In the genomic region with DNA sequence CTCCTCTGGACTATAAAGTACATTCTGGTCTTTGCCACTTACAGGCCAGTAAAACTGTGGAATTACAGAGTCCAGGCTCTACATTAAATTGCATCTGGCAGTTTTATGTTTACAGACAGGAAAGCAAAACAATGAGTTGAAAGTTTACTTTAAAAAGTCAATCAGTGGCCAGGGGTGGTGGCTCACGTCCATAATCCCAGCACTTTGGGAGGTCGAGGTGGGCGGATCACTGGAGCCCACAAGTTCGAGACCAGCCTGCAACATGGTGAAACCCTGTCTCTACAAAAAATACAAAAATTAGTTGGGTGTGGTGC, we compare ENCODE assay signal across 15 cellular contexts. TPM values are rescaled to one million over a fixed set of nuclear protein-coding genes. Genes with fewer than 3 reads are reported as not detected.
DNase-seq lines count a peak whose midpoint lies in the region; ATAC-seq and TF ChIP-seq lines count a peak whose summit lies in the region.
"Had no signal": no experiment of that assay in that cellular context is flagged by ENCODE, and none has a peak within 500 bp of the region (broad histone marks: within the 10 kb centered on the region; RNA-seq: fewer than 3 reads in every experiment).

No MANE protein-coding gene starts in this region.

- H3K9me2 ChIP-seq in hepatocyte (replicated peaks; ENCODE audit: insufficient read depth), result no peaks in the 10 kb centered on the region

- H2BK5ac ChIP-seq in neuronal stem cell (ENCODE audit: low read length), result no peak overlapping the region

- ATAC-seq in Panc1, result peak; percentile 51
- ATAC-seq: naive thymus-derived CD8-positive, alpha-beta T cell had no signal

- H3K36me3 ChIP-seq in A673 (ENCODE audit: insufficient read depth, low read length, poor library complexity, severe bottlenecking) (peaks cover 11% of the 10 kb centered on the region), Panc1 (ENCODE audit: control insufficient read depth, insufficient read depth, low read length) (peaks cover 34% of the 10 kb centered on the region), hepatocyte (replicated peaks; ENCODE audit: insufficient read depth, low read depth) (peaks cover 4% of the 10 kb centered on the region), neuronal stem cell (replicated peaks in 1 of 2; ENCODE audit: control insufficient read depth in 2 of 2, insufficient read depth in 2 of 2, low read length in 2 of 2) (peaks cover 3 to 26% of the 10 kb centered on the region in 2 donors), Peyer's patch (no peaks in the 10 kb centered on the region)

- no peak overlapping the region for H3K18ac ChIP-seq in neuronal stem cell (ENCODE audit: low read length)

- POLR2A ChIA-PET in A673 (lab: Charles Lee; ENCODE audit: low non-redundant PET) (no interaction called here), Panc1 (lab: Charles Lee) (interaction anchor here (0.6 kb wide), 1 partner anchor 131 kb away, joined by 6 read pairs; no protein-coding TSS in a partner anchor)

- no TSS peak for BruUV-seq in A673 (replicated peaks; lab: Mats Ljungman, UMichigan)
- no TSS peak for BruUV-seq in Panc1 (replicated peaks; lab: Mats Ljungman, UMichigan)

- no peak overlapping the region for H2AK5ac ChIP-seq in neuronal stem cell (ENCODE audit: low read depth, low read length)

- no peak overlapping the region for H3K4me3 ChIP-seq in A673 (ENCODE audit: low read depth, low read length, poor library complexity, severe bottlenecking)
- no peak overlapping the region for H3K4me3 ChIP-seq in Panc1 (ENCODE audit: low read depth in 2 of 2, low read length in 2 of 2)
- no peak overlapping the region for H3K4me3 ChIP-seq in hepatocyte
- no peak overlapping the region for H3K4me3 ChIP-seq in neuronal stem cell (ENCODE audit: low read length in 2 of 2)
- H3K4me3 ChIP-seq in Peyer's patch, result no peak overlapping the region

- no peaks in the 10 kb centered on the region for H3K9me3 ChIP-seq in A673 (ENCODE audit: low read depth, low read length, poor library complexity, severe bottlenecking)
- H3K9me3 ChIP-seq in Panc1 (ENCODE audit: control insufficient read depth, insufficient read depth, low read depth, low read length), result no peaks in the 10 kb centered on the region
- H3K9me3 ChIP-seq in hepatocyte (ENCODE audit: low read depth), result no peaks in the 10 kb centered on the region
- H3K9me3 ChIP-seq in neuronal stem cell (replicated peaks in 1 of 2; ENCODE audit: control insufficient read depth in 2 of 2, insufficient read depth in 1 of 2, low read depth in 1 of 2, low read length in 2 of 2), result no peaks in the 10 kb centered on the region
- H3K9me3 ChIP-seq in Peyer's patch, result no peaks in the 10 kb centered on the region
- H3K9me3 ChIP-seq: Caco-2 had no signal

- H2AFZ ChIP-seq in hepatocyte, result no peak overlapping the region
- no peak overlapping the region for H2AFZ ChIP-seq in neuronal stem cell (ENCODE audit: low read length)

- CTCF ChIA-PET in A673 (lab: Charles Lee) (interaction anchor here (1.0 to 1.3 kb wide), 3 partner anchors 33 to 280 kb away, joined by 3 to 6 read pairs (median 6); no protein-coding TSS in a partner anchor), Panc1 (lab: Charles Lee) (no interaction called here)

- no peak overlapping the region for H2BK12ac ChIP-seq in neuronal stem cell (ENCODE audit: low read length)

- H3K4me2 ChIP-seq in hepatocyte, result no peak overlapping the region
- no peak overlapping the region for H3K4me2 ChIP-seq in neuronal stem cell (ENCODE audit: insufficient read depth, low read length, poor library complexity, severe bottlenecking)

- no peaks in the 10 kb centered on the region for H4K20me1 ChIP-seq in hepatocyte (ENCODE audit: insufficient read depth, poor library complexity, severe bottlenecking)

- peaks cover 35% of the 10 kb centered on the region for H3K79me2 ChIP-seq in hepatocyte

- no peak overlapping the region for H3K4ac ChIP-seq in neuronal stem cell (ENCODE audit: low read length)

- in situ Hi-C loops in Panc1 (cut with HindIII; ENCODE audit: low pct_unique_long_range_greater_than_20kb, low sequenced_read_pairs), result no loop called here

- no peak for DNase-seq in A673 (ENCODE audit: low spot score)
- no peak for DNase-seq in Panc1 (ENCODE audit: low read depth, low spot score)
- no peak for DNase-seq in hepatocyte (ENCODE audit: low spot score)
- no peak for DNase-seq in neuronal stem cell (ENCODE audit: low spot score)
- DNase-seq in NCI-H510A treated with DMSO at 0.1 percent for 48 hours (lab: John Stamatoyannopoulos, UW), result no peak
- DNase-seq in Peyer's patch, result no peak
- no peak for DNase-seq in NCI-H2196 treated with DMSO at 0.1 percent for 48 hours (lab: John Stamatoyannopoulos, UW; ENCODE audit: unreplicated experiment)
- no peak for DNase-seq in NCI-H2227 (lab: John Stamatoyannopoulos, UW; ENCODE audit: unreplicated experiment)
- DNase-seq: activated gamma-delta T cell treated with Interleukin-2 at 50 U/mL for 16 hours; Caco-2; endodermal cell; naive thymus-derived CD8-positive, alpha-beta T cell; NCI-H226; stimulated activated naive CD4-positive, alpha-beta T cell had no signal

- no peaks in the 10 kb centered on the region for H3K27me3 ChIP-seq in A673 (replicated peaks; ENCODE audit: insufficient read depth, low read depth, low read length, poor library complexity)
- H3K27me3 ChIP-seq in Panc1 (ENCODE audit: control insufficient read depth, insufficient read depth, low read length), result no peaks in the 10 kb centered on the region
- no peaks in the 10 kb centered on the region for H3K27me3 ChIP-seq in hepatocyte
- no peaks in the 10 kb centered on the region for H3K27me3 ChIP-seq in neuronal stem cell (ENCODE audit: control insufficient read depth in 3 of 3, insufficient read depth in 3 of 3, low read depth in 1 of 3, low read length in 3 of 3)
- H3K27me3 ChIP-seq in Peyer's patch, result no peaks in the 10 kb centered on the region

- peak overlapping the region; percentile 24 for H2BK120ac ChIP-seq in neuronal stem cell (ENCODE audit: low read depth, low read length)

- TF ChIP-seq CTCF in A673 (conservative IDR thresholded peaks at IDR 0.05; ENCODE audit: low read depth, low read length) (no peak), Panc1 (IDR thresholded peaks at IDR 0.05) (no peak), hepatocyte (IDR thresholded peaks at IDR 0.05; ENCODE audit: poor library complexity) (no peak), Peyer's patch (IDR thresholded peaks at IDR 0.05) (no peak)

- peaks cover 19% of the 10 kb centered on the region for H3K4me1 ChIP-seq in A673 (ENCODE audit: insufficient read depth, low read length, poor library complexity, severe bottlenecking)
- peaks cover 60% of the 10 kb centered on the region for H3K4me1 ChIP-seq in Panc1 (ENCODE audit: control insufficient read depth, insufficient read depth, low read length)
- H3K4me1 ChIP-seq in hepatocyte (ENCODE audit: insufficient read depth), result peaks cover 13% of the 10 kb centered on the region
- H3K4me1 ChIP-seq in neuronal stem cell (ENCODE audit: control insufficient read depth in 2 of 2, insufficient read depth in 1 of 2, low read depth in 1 of 2, low read length in 2 of 2), result peaks cover 6 to 9% of the 10 kb centered on the region in 2 donors
- H3K4me1 ChIP-seq in Peyer's patch, result peaks cover 0 to 11% (median 0%) of the 10 kb centered on the region in 4 donors
- H3K4me1 ChIP-seq: Caco-2 had no signal

- peak overlapping the region; percentile 18 for H3K27ac ChIP-seq in A673 (ENCODE audit: low read depth, low read length, poor library complexity, severe bottlenecking)
- H3K27ac ChIP-seq in Panc1 (ENCODE audit: low read length), result peak overlapping the region; percentile 100
- H3K27ac ChIP-seq in hepatocyte, result peak overlapping the region; percentile 64
- no peak overlapping the region for H3K27ac ChIP-seq in neuronal stem cell (replicated peaks; ENCODE audit: low read length)
- H3K27ac ChIP-seq in Peyer's patch, result peak overlapping the region in 1 of 4 donors; percentile 46

- no peak for TF ChIP-seq POLR2A in Peyer's patch (IDR thresholded peaks at IDR 0.05)

- no peak overlapping the region for H2BK15ac ChIP-seq in neuronal stem cell (ENCODE audit: low read length)

- no peak overlapping the region for H3K23ac ChIP-seq in neuronal stem cell (ENCODE audit: low read depth, low read length, poor library complexity)

- no peak overlapping the region for H3K14ac ChIP-seq in neuronal stem cell (ENCODE audit: low read length)

- intact Hi-C loops in A673 (cut with micrococcal nuclease; ENCODE audit: unreplicated experiment), result no loop called here
- intact Hi-C loops in Panc1 (cut with micrococcal nuclease; ENCODE audit: unreplicated experiment), result no loop called here

- 39% methylated on average over 4 of the region's 4 CpGs for WGBS in hepatocyte (ENCODE audit: low lambda C conversion rate, missing lambda C conversion rate)
- no CpG with 5 or more reads among the region's 4 CpGs for WGBS in neuronal stem cell (ENCODE audit: extremely low coverage in 2 of 2, insufficient read length in 2 of 2, insufficient replicate concordance in 1 of 2), 2 donors

- no peak overlapping the region for H4K8ac ChIP-seq in neuronal stem cell (ENCODE audit: low read depth, low read length)

- H3K9ac ChIP-seq in neuronal stem cell (ENCODE audit: low read depth, low read length, poor library complexity), result no peak overlapping the region

- no peaks in the 10 kb centered on the region for H3K79me1 ChIP-seq in neuronal stem cell (ENCODE audit: low read depth, low read length)

- no peak overlapping the region for H4K91ac ChIP-seq in neuronal stem cell (ENCODE audit: low read depth, low read length, poor library complexity)

RNA-seq across cellular contexts. Expression of a gene that starts 53.8 kb away (rescaled TPM):
- not detected in 2 replicates for total RNA-seq in A673 (2021)
- total RNA-seq in Panc1 (2021; ENCODE audit: unreplicated experiment), result 0.46 TPM
- polyA plus RNA-seq in Panc1 (2012; ENCODE audit: insufficient read length), result not detected
- 763 and 899 TPM in 2 replicates for total RNA-seq in hepatocyte
- polyA plus RNA-seq in hepatocyte, result 366 and 434 TPM in 2 replicates
- not detected for polyA plus RNA-seq in neuronal stem cell (2013, experiment 1 of 2)
- polyA plus RNA-seq in neuronal stem cell (2013, experiment 2 of 2), result not detected
- total RNA-seq in Peyer's patch, result 100 to 1,000 TPM in 3 of 4 donors, 1 to 10 TPM in 1; 1.7 to 500 (median 217) TPM
- total RNA-seq: activated CD8-positive, alpha-beta memory T cell treated with anti-CD3 and anti-CD28 coated beads for 36 hours; endodermal cell; naive thymus-derived CD8-positive, alpha-beta T cell had no signal
- polyA plus RNA-seq: naive thymus-derived CD8-positive, alpha-beta T cell had no signal
